In the genomic region with DNA sequence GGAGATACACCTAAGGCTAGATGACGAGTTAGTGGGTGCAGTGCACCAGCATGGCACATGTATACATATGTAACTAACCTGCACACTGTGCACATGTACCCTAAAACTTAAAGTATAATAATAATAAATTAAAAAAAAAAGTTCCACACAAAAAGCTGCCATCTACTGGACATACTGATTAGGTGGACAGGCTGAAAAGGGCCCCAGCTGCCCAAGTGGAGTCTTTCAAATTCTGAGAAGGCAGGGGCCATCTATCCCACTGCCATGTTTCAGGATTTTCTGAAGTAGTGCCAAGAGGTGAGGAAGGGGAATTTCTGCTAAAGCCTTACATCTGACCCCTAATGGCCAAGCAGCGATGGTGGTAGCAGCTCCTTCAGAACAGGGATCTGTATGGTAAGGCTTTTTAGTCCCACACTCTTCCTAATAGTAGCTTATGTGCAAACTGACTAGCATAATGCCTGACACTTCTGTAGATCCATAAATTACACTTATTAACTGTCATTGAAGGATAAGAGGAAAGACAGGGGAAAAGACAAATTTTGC, we compare ENCODE assay signal across 13 cellular contexts. TPM values are rescaled to one million over a fixed set of nuclear protein-coding genes. Genes with fewer than 3 reads are reported as not detected.
DNase-seq lines count a peak whose midpoint lies in the region; ATAC-seq and TF ChIP-seq lines count a peak whose summit lies in the region.
"Had no signal": no experiment of that assay in that cellular context is flagged by ENCODE, and none has a peak within 500 bp of the region (broad histone marks: within the 10 kb centered on the region; RNA-seq: fewer than 3 reads in every experiment).

No MANE protein-coding gene starts in this region.

- CTCF ChIA-PET in Caco-2 (lab: Charles Lee), result interaction anchor here (0.6 to 1.4 kb wide), 3 partner anchors 13 to 25 kb away, joined by 3 to 13 read pairs (median 7); no protein-coding TSS in a partner anchor
- CTCF ChIA-PET in Panc1 (lab: Charles Lee), result interaction anchor here (0.5 to 1.0 kb wide), 3 partner anchors 18 to 261 kb away, joined by 3 to 4 read pairs (median 4); no protein-coding TSS in a partner anchor
- CTCF ChIA-PET in CD8-positive, alpha-beta T cell (lab: Charles Lee), result no interaction called here

- H3K9me3 ChIP-seq in Caco-2 (no peaks in the 10 kb centered on the region), Panc1 (ENCODE audit: control insufficient read depth, insufficient read depth, low read depth, low read length) (no peaks in the 10 kb centered on the region)
- no peaks in the 10 kb centered on the region for H3K9me3 ChIP-seq in CD8-positive, alpha-beta T cell (ENCODE audit: low read length)
- H3K9me3 ChIP-seq: stomach had no signal

- in situ Hi-C loops in Panc1 (cut with HindIII; ENCODE audit: low pct_unique_long_range_greater_than_20kb, low sequenced_read_pairs), result no loop called here

- intact Hi-C loops in Caco-2 (cut with micrococcal nuclease; ENCODE audit: unreplicated experiment) (no loop called here), Panc1 (cut with micrococcal nuclease; ENCODE audit: unreplicated experiment) (no loop called here)
- intact Hi-C loops in CD8-positive, alpha-beta T cell (cut with DNase I, micrococcal nuclease), result no loop called here

- peak; percentile 6 to 19 for TF ChIP-seq CTCF in Caco-2 (IDR thresholded peaks at IDR 0.05; ENCODE audit: insufficient read depth in 1 of 2, low read depth in 1 of 2, low read length in 1 of 2, severe bottlenecking in 1 of 2, unreplicated experiment in 1 of 2)
- TF ChIP-seq CTCF in Panc1 (IDR thresholded peaks at IDR 0.05), result peak; percentile 70
- peak; percentile 26 for TF ChIP-seq CTCF in epithelial cell of esophagus (IDR thresholded peaks at IDR 0.05; ENCODE audit: insufficient read depth, low read depth, low read length, missing control alignments)
- peak; percentile 52 for TF ChIP-seq CTCF in osteocyte (IDR thresholded peaks at IDR 0.05)
- no peak for TF ChIP-seq CTCF in CD8-positive, alpha-beta T cell (IDR thresholded peaks at IDR 0.05)

- H3K36me3 ChIP-seq in Caco-2 (ENCODE audit: control insufficient read depth, insufficient read depth, low read length) (no peaks in the 10 kb centered on the region), Panc1 (ENCODE audit: control insufficient read depth, insufficient read depth, low read length) (no peaks in the 10 kb centered on the region)
- H3K36me3 ChIP-seq in CD8-positive, alpha-beta T cell (ENCODE audit: insufficient read depth, low read length), result no peaks in the 10 kb centered on the region

- no peak for DNase-seq in Caco-2
- no peak for DNase-seq in Panc1 (ENCODE audit: low read depth, low spot score)
- DNase-seq in epithelial cell of esophagus (ENCODE audit: low read depth), result no peak
- no peak for DNase-seq in osteocyte (ENCODE audit: extremely low spot score, unreplicated experiment)
- DNase-seq in CD8-positive, alpha-beta T cell, result no peak
- DNase-seq in DMS79 (lab: John Stamatoyannopoulos, UW), result no peak
- DNase-seq in NK-92 (lab: John Stamatoyannopoulos, UW; ENCODE audit: unreplicated experiment), result no peak
- DNase-seq: activated naive CD4-positive, alpha-beta T cell treated with anti-CD3 and anti-CD28 coated beads, Interleukin-2, amount 10 ng/mL, durations not matched to agents 7 days and 5 days; NCI-H1694 treated with DMSO at 0.1 percent for 48 hours; stomach had no signal

- no peaks in the 10 kb centered on the region for H3K4me1 Mint-ChIP-seq in Caco-2 (ENCODE audit: low read depth, unreplicated experiment)
- H3K4me1 Mint-ChIP-seq in osteocyte (ENCODE audit: unreplicated experiment), result peaks cover 95% of the 10 kb centered on the region
- no peaks in the 10 kb centered on the region for H3K4me1 Mint-ChIP-seq in CD8-positive, alpha-beta T cell (ENCODE audit: low read depth)
- H3K4me1 Mint-ChIP-seq: activated naive CD4-positive, alpha-beta T cell treated with anti-CD3 and anti-CD28 coated beads, Interleukin-2, amount 10 ng/mL, durations not matched to agents 7 days and 5 days had no signal

- no peak overlapping the region for H3K4me3 ChIP-seq in Caco-2 (ENCODE audit: low read depth, low read length)
- H3K4me3 ChIP-seq in Panc1 (ENCODE audit: low read depth in 2 of 2, low read length in 2 of 2), result no peak overlapping the region
- H3K4me3 ChIP-seq in epithelial cell of esophagus (ENCODE audit: low read length), result no peak overlapping the region
- no peak overlapping the region for H3K4me3 ChIP-seq in CD8-positive, alpha-beta T cell (ENCODE audit: low read depth, low read length)
- H3K4me3 ChIP-seq: lung, stomach had no signal

- H3K27me3 Mint-ChIP-seq in Caco-2 (ENCODE audit: insufficient read depth, unreplicated experiment) (no peaks in the 10 kb centered on the region), osteocyte (ENCODE audit: unreplicated experiment) (no peaks in the 10 kb centered on the region)
- H3K27me3 Mint-ChIP-seq in CD8-positive, alpha-beta T cell (ENCODE audit: low read depth), result peaks cover 9% of the 10 kb centered on the region

- H3K36me3 Mint-ChIP-seq in Caco-2 (ENCODE audit: insufficient read depth, unreplicated experiment), result no peaks in the 10 kb centered on the region
- peaks cover 24% of the 10 kb centered on the region for H3K36me3 Mint-ChIP-seq in osteocyte (ENCODE audit: unreplicated experiment)
- no peaks in the 10 kb centered on the region for H3K36me3 Mint-ChIP-seq in CD8-positive, alpha-beta T cell
- H3K36me3 Mint-ChIP-seq: activated naive CD4-positive, alpha-beta T cell treated with anti-CD3 and anti-CD28 coated beads, Interleukin-2, amount 10 ng/mL, durations not matched to agents 7 days and 5 days had no signal

- no peak overlapping the region for H3K27ac ChIP-seq in Panc1 (ENCODE audit: low read length)
- no peak overlapping the region for H3K27ac ChIP-seq in CD8-positive, alpha-beta T cell (ENCODE audit: low read depth, low read length)
- H3K27ac ChIP-seq: parathyroid adenoma had no signal

- 0 out of 2 replicates have a peak, but pooled peaks cover 10% of the 10 kb centered on the region for H3K4me1 ChIP-seq in Caco-2
- no peaks in the 10 kb centered on the region for H3K4me1 ChIP-seq in Panc1 (ENCODE audit: control insufficient read depth, insufficient read depth, low read length)
- H3K4me1 ChIP-seq in CD8-positive, alpha-beta T cell (ENCODE audit: insufficient read depth, low read length), result no peaks in the 10 kb centered on the region

- ATAC-seq in Panc1, result no peak
- ATAC-seq in CD8-positive, alpha-beta T cell, result no peak
- no peak for ATAC-seq in HG03457 (IDR thresholded peaks at IDR 0.05; ENCODE audit: unreplicated experiment)

- BruUV-seq in Caco-2 (replicated peaks; lab: Mats Ljungman, UMichigan), result no TSS peak
- BruUV-seq in Panc1 (replicated peaks; lab: Mats Ljungman, UMichigan), result no TSS peak

- POLR2A ChIA-PET in Caco-2 (lab: Charles Lee), result no interaction called here
- POLR2A ChIA-PET in Panc1 (lab: Charles Lee), result no interaction called here
- POLR2A ChIA-PET in CD8-positive, alpha-beta T cell (lab: Charles Lee), result no interaction called here

- H3K27me3 ChIP-seq in Caco-2 (replicated peaks; ENCODE audit: control insufficient read depth, insufficient read depth, low read length) (no peaks in the 10 kb centered on the region), Panc1 (ENCODE audit: control insufficient read depth, insufficient read depth, low read length) (peaks cover 7% of the 10 kb centered on the region)
- H3K27me3 ChIP-seq in CD8-positive, alpha-beta T cell (ENCODE audit: insufficient read depth, low read length), result no peaks in the 10 kb centered on the region
- H3K27me3 ChIP-seq: stomach had no signal

- H3K27ac Mint-ChIP-seq in Caco-2 (ENCODE audit: unreplicated experiment) (no peak overlapping the region), osteocyte (ENCODE audit: unreplicated experiment) (peak overlapping the region; percentile 42)
- H3K27ac Mint-ChIP-seq in CD8-positive, alpha-beta T cell, result no peak overlapping the region
- H3K27ac Mint-ChIP-seq: activated naive CD4-positive, alpha-beta T cell treated with anti-CD3 and anti-CD28 coated beads, Interleukin-2, amount 10 ng/mL, durations not matched to agents 7 days and 5 days had no signal

- H3K9me3 Mint-ChIP-seq in Caco-2 (ENCODE audit: unreplicated experiment), result no peaks in the 10 kb centered on the region
- no peaks in the 10 kb centered on the region for H3K9me3 Mint-ChIP-seq in osteocyte (ENCODE audit: unreplicated experiment)
- no peaks in the 10 kb centered on the region for H3K9me3 Mint-ChIP-seq in CD8-positive, alpha-beta T cell
- H3K9me3 Mint-ChIP-seq: activated naive CD4-positive, alpha-beta T cell treated with anti-CD3 and anti-CD28 coated beads, Interleukin-2, amount 10 ng/mL, durations not matched to agents 7 days and 5 days had no signal

- H3K4me3 Mint-ChIP-seq in Caco-2 (ENCODE audit: unreplicated experiment) (no peak overlapping the region), osteocyte (ENCODE audit: unreplicated experiment) (no peak overlapping the region)
- H3K4me3 Mint-ChIP-seq in CD8-positive, alpha-beta T cell, result no peak overlapping the region
- H3K4me3 Mint-ChIP-seq: activated naive CD4-positive, alpha-beta T cell treated with anti-CD3 and anti-CD28 coated beads, Interleukin-2, amount 10 ng/mL, durations not matched to agents 7 days and 5 days had no signal

RNA-seq across cellular contexts. Expression of a gene that starts 7.7 kb away (rescaled TPM):
- total RNA-seq in Caco-2 (2022) (1.4 and 2.9 TPM in 2 replicates), Panc1 (2021; ENCODE audit: unreplicated experiment) (9.2 TPM), osteocyte (2,574 and 2,723 TPM in 2 replicates)
- 7.3 TPM for polyA plus RNA-seq in Panc1 (2012; ENCODE audit: insufficient read length)
- total RNA-seq in CD8-positive, alpha-beta T cell, result under 1 TPM in 1 of 2 experiments, not detected in 1; 0.22 TPM

Comparison
In these comparisons a context has a peak if more than half of its experiments do, and no peak if none do; other contexts are left out.
1. RNA of a gene that starts 7.7 kb away (total RNA-seq): 2,574 to 2,723 TPM in osteocyte; 9.2 TPM in Panc1 (single experiment), 1.4 to 2.9 TPM in Caco-2 and 0.22 TPM in CD8-positive, alpha-beta T cell; every median in the first group is over 100 times any median in the second.